ENCODE assay signal across 15 cellular contexts in genomic region chr18:29588446-29589100, GRCh38.
DNase-seq lines count a peak whose midpoint lies in the region; ATAC-seq and TF ChIP-seq lines count a peak whose summit lies in the region.
"Had no signal": no experiment of that assay in that cellular context is flagged by ENCODE, and none has a peak within 500 bp of the region (broad histone marks: within the 10 kb centered on the region; RNA-seq: fewer than 3 reads in every experiment).

No MANE protein-coding gene starts in this region.

- intact Hi-C loops in Right ventricle myocardium superior (cut with DNase I) (no loop called here), heart right ventricle (cut with DNase I) (loop anchor here in 1 of 10 donors (5.0 kb wide), 1 partner anchor 51 kb away; no protein-coding TSS in a partner anchor), upper lobe of right lung (cut with DNase I) (no loop called here)

- no peak overlapping the region for H3K4me3 ChIP-seq in heart right ventricle
- H3K4me3 ChIP-seq in upper lobe of right lung: no peak overlapping the region
- H3K4me3 ChIP-seq: BLaER1, GM12878, GM23338 had no signal

- H3K4me3 Mint-ChIP-seq in glutamatergic neuron (ENCODE audit: unreplicated experiment) (no peak overlapping the region), osteocyte (ENCODE audit: unreplicated experiment) (no peak overlapping the region)
- H3K4me3 Mint-ChIP-seq: CD8-positive, alpha-beta memory T cell; GM23338 had no signal

- peaks cover 5% of the 10 kb centered on the region for H3K36me3 Mint-ChIP-seq in glutamatergic neuron (ENCODE audit: unreplicated experiment)
- H3K36me3 Mint-ChIP-seq in osteocyte (ENCODE audit: unreplicated experiment): no peaks in the 10 kb centered on the region
- H3K36me3 Mint-ChIP-seq: CD8-positive, alpha-beta memory T cell had no signal

- WGBS in heart right ventricle, 2 donors: 85 to 89% methylated on average over 17 of the region's 17 CpGs

- no peaks in the 10 kb centered on the region for H3K36me3 ChIP-seq in heart right ventricle
- no peaks in the 10 kb centered on the region for H3K36me3 ChIP-seq in upper lobe of right lung
- H3K36me3 ChIP-seq: BLaER1 had no signal

- no peaks in the 10 kb centered on the region for H3K4me1 ChIP-seq in heart right ventricle
- no peaks in the 10 kb centered on the region for H3K4me1 ChIP-seq in upper lobe of right lung
- H3K4me1 ChIP-seq: BLaER1 had no signal

- peaks cover 0 to 10% (median 0%) of the 10 kb centered on the region in 11 donors for H3K9me3 ChIP-seq in heart right ventricle
- H3K9me3 ChIP-seq in upper lobe of right lung: no peaks in the 10 kb centered on the region
- H3K9me3 ChIP-seq: BLaER1 had no signal

- H3K27me3 ChIP-seq in heart right ventricle (no peaks in the 10 kb centered on the region), upper lobe of right lung (no peaks in the 10 kb centered on the region)
- H3K27me3 ChIP-seq: BLaER1 had no signal

- H3K27me3 Mint-ChIP-seq in glutamatergic neuron (ENCODE audit: unreplicated experiment): no peaks in the 10 kb centered on the region
- H3K27me3 Mint-ChIP-seq in osteocyte (ENCODE audit: unreplicated experiment): peaks cover 26% of the 10 kb centered on the region

- TF ChIP-seq CTCF in heart right ventricle (IDR thresholded peaks at IDR 0.05) (no peak), glutamatergic neuron (IDR thresholded peaks at IDR 0.05; ENCODE audit: partially characterized antibody, unreplicated experiment) (no peak), osteocyte (IDR thresholded peaks at IDR 0.05) (no peak), upper lobe of right lung (IDR thresholded peaks at IDR 0.05) (no peak)

- no peaks in the 10 kb centered on the region for H3K9me3 Mint-ChIP-seq in glutamatergic neuron (ENCODE audit: unreplicated experiment)
- no peaks in the 10 kb centered on the region for H3K9me3 Mint-ChIP-seq in osteocyte (ENCODE audit: unreplicated experiment)

- H3K4me1 Mint-ChIP-seq in glutamatergic neuron (ENCODE audit: low read depth, unreplicated experiment): no peaks in the 10 kb centered on the region
- H3K4me1 Mint-ChIP-seq in osteocyte (ENCODE audit: unreplicated experiment): no peaks in the 10 kb centered on the region
- H3K4me1 Mint-ChIP-seq: CD8-positive, alpha-beta memory T cell had no signal

- DNase-seq in Right ventricle myocardium superior (peak; percentile 34), heart right ventricle (no peak), glutamatergic neuron (peak; percentile 40), osteocyte (ENCODE audit: extremely low spot score, unreplicated experiment) (peak; percentile 83), upper lobe of right lung (no peak), SIG-M5 (lab: John Stamatoyannopoulos, UW) (no peak), GF-D8 (lab: John Stamatoyannopoulos, UW) (no peak)
- no peak for DNase-seq in activated naive CD4-positive, alpha-beta T cell (lab: John Stamatoyannopoulos, UW)
- DNase-seq: CD8-positive, alpha-beta memory T cell; DMS53; H7 had no signal

- H3K27ac Mint-ChIP-seq in glutamatergic neuron (ENCODE audit: unreplicated experiment) (no peak overlapping the region), osteocyte (ENCODE audit: unreplicated experiment) (no peak overlapping the region)
- H3K27ac Mint-ChIP-seq: CD8-positive, alpha-beta memory T cell; GM23338 had no signal

- H3K27ac ChIP-seq in heart right ventricle (no peak overlapping the region), upper lobe of right lung (no peak overlapping the region)
- H3K27ac ChIP-seq: 22Rv1, BLaER1 had no signal

- ATAC-seq in Right ventricle myocardium superior (ENCODE audit: poor library complexity): no peak
- ATAC-seq in heart right ventricle: no peak
- peak; percentile 24 for ATAC-seq in upper lobe of right lung
- ATAC-seq: GM12878, GM23338 had no signal

Comparison
In these comparisons a context has a peak if more than half of its experiments do, and no peak if none do; other contexts are left out.
1. DNase-seq: peak in Right ventricle myocardium superior (single experiment), glutamatergic neuron (single experiment) and osteocyte (single experiment); none in heart right ventricle (0 of 2), upper lobe of right lung (single experiment), SIG-M5 (single experiment), activated naive CD4-positive, alpha-beta T cell (0 of 4) and GF-D8 (single experiment).